Comparison of ENCODE assay signal across 8 cellular contexts in genomic region chrX:131827935-131828334, GRCh38.
DNase-seq lines count a peak whose midpoint lies in the region; ATAC-seq and TF ChIP-seq lines count a peak whose summit lies in the region.

No MANE protein-coding gene starts in this region.

- no peaks in the 10 kb centered on the region for H3K9me3 Mint-ChIP-seq in activated naive CD4-positive, alpha-beta T cell treated with anti-CD3 and anti-CD28 coated beads, Interleukin-2, amount 50 U/mL, for 72 hours
- H3K9me3 Mint-ChIP-seq in naive thymus-derived CD8-positive, alpha-beta T cell, result no peaks in the 10 kb centered on the region

- H3K36me3 Mint-ChIP-seq in activated naive CD4-positive, alpha-beta T cell treated with anti-CD3 and anti-CD28 coated beads, Interleukin-2, amount 50 U/mL, for 72 hours, result peaks cover 4 to 11% of the 10 kb centered on the region in 2 donors
- H3K36me3 Mint-ChIP-seq in naive thymus-derived CD8-positive, alpha-beta T cell, result no peaks in the 10 kb centered on the region

- peaks cover 4 to 34% (median 22%) of the 10 kb centered on the region in 4 donors for H3K4me1 Mint-ChIP-seq in naive thymus-derived CD8-positive, alpha-beta T cell

- POLR2A ChIA-PET in naive thymus-derived CD8-positive, alpha-beta T cell (lab: Charles Lee), result no interaction called here

- ATAC-seq in GM18511 (IDR thresholded peaks at IDR 0.05; ENCODE audit: unreplicated experiment) (peak; percentile 61), HG02938 (IDR thresholded peaks at IDR 0.05; ENCODE audit: unreplicated experiment) (peak; percentile 55)
- ATAC-seq in activated naive CD4-positive, alpha-beta T cell treated with anti-CD3 and anti-CD28 coated beads, Interleukin-2, amount 50 U/mL, for 72 hours, result peak; percentile 75 to 83
- peak; percentile 37 to 56 for ATAC-seq in naive thymus-derived CD8-positive, alpha-beta T cell

- peak; percentile 47; the same call in 1 of the 2 replicates for TF ChIP-seq CTCF in BE2C (IDR thresholded peaks at IDR 0.05; ENCODE audit: low read depth, low read length)
- no peak for TF ChIP-seq CTCF in tibial artery (IDR thresholded peaks at IDR 0.05)

- DNase-seq in BE2C, result peak; percentile 35
- DNase-seq in NCI-H2081 (lab: John Stamatoyannopoulos, UW), result peak; percentile 68 to 79
- DNase-seq in activated naive CD4-positive, alpha-beta T cell treated with anti-CD3 and anti-CD28 coated beads, Interleukin-2, amount 50 U/mL, for 72 hours (ENCODE audit: low spot score in 2 of 2), result peak in 1 of 2 donors; percentile 47
- peak in 7 of 10 donors; percentile 17 to 69 (median 45) for DNase-seq in naive thymus-derived CD8-positive, alpha-beta T cell
- DNase-seq in tibial artery, result no peak
- no peak for DNase-seq in T1000 (lab: John Stamatoyannopoulos, UW)

- peaks cover 10% of the 10 kb centered on the region for H3K36me3 ChIP-seq in BE2C
- H3K36me3 ChIP-seq in tibial artery, result no peaks in the 10 kb centered on the region

- no peaks in the 10 kb centered on the region for H3K27me3 Mint-ChIP-seq in naive thymus-derived CD8-positive, alpha-beta T cell

- H3K27me3 ChIP-seq in BE2C (no peaks in the 10 kb centered on the region), tibial artery (no peaks in the 10 kb centered on the region)

- H3K4me1 ChIP-seq in BE2C, result no peaks in the 10 kb centered on the region
- H3K4me1 ChIP-seq in tibial artery, result no peaks in the 10 kb centered on the region

- no peak overlapping the region for H3K27ac ChIP-seq in tibial artery

- intact Hi-C loops in tibial artery (cut with DNase I; ENCODE audit: low total_unique reads), result no loop called here

- H3K4me3 ChIP-seq in BE2C (ENCODE audit: low read depth, low read length) (peak overlapping the region; percentile 80), tibial artery (no peak overlapping the region)

- peak overlapping the region; percentile 85 to 93 for H3K27ac Mint-ChIP-seq in activated naive CD4-positive, alpha-beta T cell treated with anti-CD3 and anti-CD28 coated beads, Interleukin-2, amount 50 U/mL, for 72 hours
- peak overlapping the region in 3 of 10 donors; percentile 3 to 68 (median 43) for H3K27ac Mint-ChIP-seq in naive thymus-derived CD8-positive, alpha-beta T cell

- no peaks in the 10 kb centered on the region for H3K9me3 ChIP-seq in BE2C
- H3K9me3 ChIP-seq in tibial artery, result no peaks in the 10 kb centered on the region

- peak overlapping the region in 8 of 10 donors; percentile 15 to 72 (median 48) for H3K4me3 Mint-ChIP-seq in naive thymus-derived CD8-positive, alpha-beta T cell

Comparison
In these comparisons a context has a peak if more than half of its experiments do, and no peak if none do; other contexts are left out.
1. DNase-seq: peak in BE2C (single experiment), NCI-H2081 (2 of 2) and naive thymus-derived CD8-positive, alpha-beta T cell (7 of 10); none in tibial artery (0 of 2) and T1000 (single experiment).
2. Peak in every context shown above with its lines, with median percentiles within 50 percentile points of each other: ATAC-seq.